In the genomic region with DNA sequence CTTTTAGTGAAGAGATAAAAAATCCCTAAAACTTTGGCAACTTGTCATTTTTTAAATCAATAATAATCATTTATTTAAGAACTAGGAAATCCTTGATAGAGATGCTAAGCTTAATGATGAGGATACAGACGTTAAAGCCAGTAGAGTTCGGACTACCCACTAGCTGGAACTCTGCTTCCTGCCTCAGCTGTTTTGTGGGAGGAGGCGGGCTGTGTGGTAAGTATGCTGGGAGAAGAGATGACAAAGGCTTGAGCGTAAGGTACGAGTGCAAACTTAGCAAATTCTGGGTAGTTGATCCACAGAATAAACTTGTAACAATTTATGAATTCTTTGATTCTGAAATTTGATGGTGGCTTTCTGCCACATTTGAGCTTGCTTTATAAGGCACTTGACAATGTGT, we compare ENCODE assay signal across 27 cellular contexts.
"Had no signal": no experiment of that assay in that cellular context is flagged by ENCODE, and none has a peak within 500 bp of the region (broad histone marks: within the 10 kb centered on the region; RNA-seq: fewer than 3 reads in every experiment).

No MANE protein-coding gene starts in this region.

- H3K79me2 ChIP-seq: parathyroid adenoma had no signal

- H3K9ac ChIP-seq: neural progenitor cell, parathyroid adenoma had no signal

- ATAC-seq: naive thymus-derived CD8-positive, alpha-beta T cell; natural killer cell treated with Interleukin-12 subunit alpha and Interleukin-12 subunit beta and Interleukin-15 and Interleukin-18, amount 100 ng/mL, for 72 hours; psoas muscle; right cardiac atrium; right lobe of liver; stimulated activated effector memory CD8-positive, alpha-beta T cell treated with anti-CD3 and anti-CD28 coated beads, Interleukin-12 subunit alpha, Interleukin-12 subunit beta, amount 100 ng/mL, for 72 hours; stimulated activated naive B cell treated with anti-CD40 and anti-IgM and Interleukin-4, amounts not matched to agents 10 μg/mL and 1 μg/mL and 100 μg/mL, for 72 hours; upper lobe of right lung had no signal

- H3K4me1 Mint-ChIP-seq: naive thymus-derived CD8-positive, alpha-beta T cell; neural progenitor cell; stimulated activated effector memory CD8-positive, alpha-beta T cell treated with anti-CD3 and anti-CD28 coated beads, Interleukin-12 subunit alpha, Interleukin-12 subunit beta, amount 100 ng/mL, for 72 hours; stimulated activated naive B cell treated with anti-CD40 and anti-IgM and Interleukin-4, amounts not matched to agents 10 μg/mL and 1 μg/mL and 100 μg/mL, for 72 hours had no signal

- H3K4me1 ChIP-seq: neural progenitor cell, parathyroid adenoma, psoas muscle, right lobe of liver, stomach, thyroid gland, tibial nerve, upper lobe of right lung, uterus had no signal

- H3K4me3 Mint-ChIP-seq: naive thymus-derived CD8-positive, alpha-beta T cell; natural killer cell treated with Interleukin-12 subunit alpha and Interleukin-12 subunit beta and Interleukin-15 and Interleukin-18, amount 100 ng/mL, for 72 hours; neural progenitor cell; stimulated activated effector memory CD8-positive, alpha-beta T cell treated with anti-CD3 and anti-CD28 coated beads, Interleukin-12 subunit alpha, Interleukin-12 subunit beta, amount 100 ng/mL, for 72 hours; stimulated activated naive B cell treated with anti-CD40 and anti-IgM and Interleukin-4, amounts not matched to agents 10 μg/mL and 1 μg/mL and 100 μg/mL, for 72 hours; stimulated activated naive CD8-positive, alpha-beta T cell treated with anti-CD3 and anti-CD28 coated beads, Interleukin-15, Interleukin-2, amounts not matched to agents 100 ng/mL and 50 ng/mL, for 24 hours; type B pancreatic cell had no signal

- H3K27me3 ChIP-seq: neural progenitor cell, ovary, right lobe of liver, sigmoid colon, stomach, thyroid gland, tibial nerve, upper lobe of right lung, uterus had no signal

- H3K27ac Mint-ChIP-seq: naive thymus-derived CD8-positive, alpha-beta T cell; natural killer cell treated with Interleukin-12 subunit alpha and Interleukin-12 subunit beta and Interleukin-15 and Interleukin-18, amount 100 ng/mL, for 72 hours; neural progenitor cell; progenitor cell of endocrine pancreas; stimulated activated effector memory CD8-positive, alpha-beta T cell treated with anti-CD3 and anti-CD28 coated beads, Interleukin-12 subunit alpha, Interleukin-12 subunit beta, amount 100 ng/mL, for 72 hours; stimulated activated naive B cell treated with anti-CD40 and anti-IgM and Interleukin-4, amounts not matched to agents 10 μg/mL and 1 μg/mL and 100 μg/mL, for 72 hours; stimulated activated naive CD8-positive, alpha-beta T cell treated with anti-CD3 and anti-CD28 coated beads, Interleukin-15, Interleukin-2, amounts not matched to agents 100 ng/mL and 50 ng/mL, for 24 hours; type B pancreatic cell had no signal

- H3K27ac ChIP-seq: neural progenitor cell, ovary, parathyroid adenoma, psoas muscle, right lobe of liver, sigmoid colon, stomach, thoracic aorta, thyroid gland, tibial nerve, upper lobe of right lung, uterus had no signal

- DNase-seq: naive thymus-derived CD8-positive, alpha-beta T cell; occipital lobe; ovary; psoas muscle; right lobe of liver; sigmoid colon; small intestine; stimulated activated CD4-positive, alpha-beta T cell treated with anti-CD3 and anti-CD28 coated beads, Interleukin-15, amount 100 ng/mL, for 24 hours; stimulated activated CD4-positive, alpha-beta T cell treated with anti-CD3 and anti-CD28 coated beads, Interleukin-2, amount 100 ng/mL, for 24 hours; stimulated activated CD4-positive, alpha-beta T cell treated with anti-CD3 and anti-CD28 coated beads, Interleukin-2, amount 100 ng/mL, for 48 hours; stimulated activated CD4-positive, alpha-beta T cell treated with anti-CD3 and anti-CD28 coated beads, Interleukin-4, amount 100 ng/mL, for 24 hours; stimulated activated naive B cell treated with anti-CD40 and anti-IgM and Interleukin-4, amounts not matched to agents 10 μg/mL and 1 μg/mL and 100 μg/mL, for 72 hours; stimulated activated naive CD4-positive, alpha-beta T cell treated with Interleukin-2 at 50 U/mL for 16 hours; stomach; thyroid gland; upper lobe of right lung; uterus had no signal

- H3K27me3 Mint-ChIP-seq: natural killer cell treated with Interleukin-12 subunit alpha and Interleukin-12 subunit beta and Interleukin-15 and Interleukin-18, amount 100 ng/mL, for 72 hours; progenitor cell of endocrine pancreas; stimulated activated naive B cell treated with anti-CD40 and anti-IgM and Interleukin-4, amounts not matched to agents 10 μg/mL and 1 μg/mL and 100 μg/mL, for 72 hours; type B pancreatic cell had no signal

- FAIRE-seq: small intestine had no signal

- H3K4me3 ChIP-seq: neural progenitor cell, ovary, psoas muscle, right lobe of liver, sigmoid colon, stomach, thoracic aorta, thyroid gland, tibial nerve, upper lobe of right lung, uterus had no signal

- H3K36me3 Mint-ChIP-seq: stimulated activated effector memory CD8-positive, alpha-beta T cell treated with anti-CD3 and anti-CD28 coated beads, Interleukin-12 subunit alpha, Interleukin-12 subunit beta, amount 100 ng/mL, for 72 hours; stimulated activated naive B cell treated with anti-CD40 and anti-IgM and Interleukin-4, amounts not matched to agents 10 μg/mL and 1 μg/mL and 100 μg/mL, for 72 hours had no signal

- H3K36me3 ChIP-seq: neural progenitor cell, ovary, right lobe of liver, sigmoid colon, stomach, thoracic aorta, thyroid gland, tibial nerve, upper lobe of right lung, uterus had no signal

- H3K4me2 ChIP-seq: neural progenitor cell had no signal

- H2AFZ ChIP-seq: neural progenitor cell, parathyroid adenoma had no signal

- H3K9me3 ChIP-seq: ovary, psoas muscle, right lobe of liver, thyroid gland, uterus had no signal
